Comparison of ENCODE assay signal across 6 cellular contexts in genomic region chr16:29824589-29825144, GRCh38. TPM values are rescaled to one million over a fixed set of nuclear protein-coding genes. Genes with fewer than 3 reads are reported as not detected.
DNase-seq lines count a peak whose midpoint lies in the region; ATAC-seq and TF ChIP-seq lines count a peak whose summit lies in the region.

No MANE protein-coding gene starts in this region.

- H3K4me1 ChIP-seq in A673 (ENCODE audit: insufficient read depth, low read length, poor library complexity, severe bottlenecking) (peaks cover 36% of the 10 kb centered on the region), SJSA1 (replicated peaks) (peaks cover 63% of the 10 kb centered on the region), right cardiac atrium (ENCODE audit: control insufficient read depth, insufficient read depth, low read length) (peaks cover 17% of the 10 kb centered on the region)

- TF ChIP-seq CTCF in A673 (conservative IDR thresholded peaks at IDR 0.05; ENCODE audit: low read depth, low read length), result no peak

- 35% methylated on average over 7 of the region's 7 CpGs for WGBS in right cardiac atrium

- intact Hi-C loops in A673 (cut with micrococcal nuclease; ENCODE audit: unreplicated experiment) (no loop called here), right cardiac atrium (cut with DNase I) (no loop called here)

- CTCF ChIA-PET in A673 (lab: Charles Lee), result no interaction called here

- no peaks in the 10 kb centered on the region for H3K9me3 ChIP-seq in A673 (ENCODE audit: low read depth, low read length, poor library complexity, severe bottlenecking)
- H3K9me3 ChIP-seq in SJSA1 (replicated peaks), result no peaks in the 10 kb centered on the region
- H3K9me3 ChIP-seq in right cardiac atrium (ENCODE audit: control insufficient read depth, low read length), result no peaks in the 10 kb centered on the region

- POLR2A ChIA-PET in A673 (lab: Charles Lee; ENCODE audit: low non-redundant PET), result interaction anchor here (0.6 to 0.7 kb wide), 2 partner anchors 30 to 164 kb away, joined by 3 to 5 read pairs; no protein-coding TSS in a partner anchor

- H3K27me3 ChIP-seq in A673 (replicated peaks; ENCODE audit: insufficient read depth, low read depth, low read length, poor library complexity) (no peaks in the 10 kb centered on the region), SJSA1 (replicated peaks) (no peaks in the 10 kb centered on the region), right cardiac atrium (ENCODE audit: control insufficient read depth, insufficient read depth) (no peaks in the 10 kb centered on the region)

- H3K27ac ChIP-seq in A673 (ENCODE audit: low read depth, low read length, poor library complexity, severe bottlenecking), result peak overlapping the region; percentile 21
- H3K27ac ChIP-seq in SJSA1, result peak overlapping the region; percentile 57
- peak overlapping the region; percentile 34 for H3K27ac ChIP-seq in right cardiac atrium (ENCODE audit: low read length)

- no peak overlapping the region for H3K4me3 ChIP-seq in A673 (ENCODE audit: low read depth, low read length, poor library complexity, severe bottlenecking)
- no peak overlapping the region for H3K4me3 ChIP-seq in SJSA1
- H3K4me3 ChIP-seq in right cardiac atrium (ENCODE audit: low read length), result no peak overlapping the region

- DNase-seq in A673 (ENCODE audit: low spot score) (no peak), SJSA1 (ENCODE audit: low read depth in 1 of 2, low spot score in 2 of 2) (peak in 1 of 2 experiments; percentile 81), right cardiac atrium (peak in 1 of 3 donors; percentile 45), DMS53 (lab: John Stamatoyannopoulos, UW) (no peak)
- no peak for DNase-seq in effector CD4-positive, alpha-beta T cell
- no peak for DNase-seq in stimulated activated naive CD4-positive, alpha-beta T cell (lab: John Stamatoyannopoulos, UW)

- ATAC-seq in right cardiac atrium, result peak; percentile 53 to 71

- BruUV-seq in A673 (replicated peaks; lab: Mats Ljungman, UMichigan), result no TSS peak

- H3K36me3 ChIP-seq in A673 (ENCODE audit: insufficient read depth, low read length, poor library complexity, severe bottlenecking), result peaks cover 5% of the 10 kb centered on the region
- H3K36me3 ChIP-seq in SJSA1, result peaks cover 14% of the 10 kb centered on the region

RNA-seq across cellular contexts. Expression of gene MVP, which starts 4.4 kb away (rescaled TPM):
- total RNA-seq in A673 (2021), result 5.6 and 7.1 TPM in 2 replicates
- total RNA-seq in SJSA1 (2014; rRNA removed; shearing (Covaris generic)), result 138 and 149 TPM in 2 replicates
- total RNA-seq in right cardiac atrium, result 10 to 100 TPM; 48.2 to 73.9 (median 64.0) TPM
- 50.6 TPM for polyA plus RNA-seq in right cardiac atrium

RNA-seq across cellular contexts. Expression of gene PAGR1, which starts 8.7 kb away (rescaled TPM):
- total RNA-seq in A673 (2021) (47.4 and 50.0 TPM in 2 replicates), right cardiac atrium (10 to 100 TPM; 13.7 to 20.3 (median 15.2) TPM)
- 39.3 and 66.0 TPM in 2 replicates for total RNA-seq in SJSA1 (2014; rRNA removed; shearing (Covaris generic))
- polyA plus RNA-seq in right cardiac atrium, result 33.8 TPM

RNA-seq across cellular contexts. Expression of gene PRRT2, which starts 12.7 kb away (rescaled TPM):
- total RNA-seq in A673 (2021), result 9.0 TPM in 2 replicates
- total RNA-seq in SJSA1 (2014; rRNA removed; shearing (Covaris generic)), result 0.11 TPM in 1 of 2 replicates, not detected in the other
- total RNA-seq in right cardiac atrium, result 1 to 10 TPM; 2.5 to 5.0 (median 4.4) TPM
- polyA plus RNA-seq in right cardiac atrium, result 4.8 TPM

RNA-seq across cellular contexts. Expression of gene MAZ, which starts 18.3 kb away (rescaled TPM):
- 457 and 516 TPM in 2 replicates for total RNA-seq in A673 (2021)
- 237 and 331 TPM in 2 replicates for total RNA-seq in SJSA1 (2014; rRNA removed; shearing (Covaris generic))
- 100 to 1,000 TPM in 3 of 4 donors, 10 to 100 TPM in 1; 82.3 to 113 (median 104) TPM for total RNA-seq in right cardiac atrium
- polyA plus RNA-seq in right cardiac atrium, result 69.3 TPM

RNA-seq across cellular contexts. Expression of gene KIF22, which starts 34.1 kb away (rescaled TPM):
- total RNA-seq in A673 (2021) (171 and 186 TPM in 2 replicates), right cardiac atrium (10 to 100 TPM; 19.0 to 53.8 (median 41.6) TPM)
- 95.3 and 137 TPM in 2 replicates for total RNA-seq in SJSA1 (2014; rRNA removed; shearing (Covaris generic))
- 89.6 TPM for polyA plus RNA-seq in right cardiac atrium
